1 cellular context compared by ENCODE assay signal in the genomic region with DNA sequence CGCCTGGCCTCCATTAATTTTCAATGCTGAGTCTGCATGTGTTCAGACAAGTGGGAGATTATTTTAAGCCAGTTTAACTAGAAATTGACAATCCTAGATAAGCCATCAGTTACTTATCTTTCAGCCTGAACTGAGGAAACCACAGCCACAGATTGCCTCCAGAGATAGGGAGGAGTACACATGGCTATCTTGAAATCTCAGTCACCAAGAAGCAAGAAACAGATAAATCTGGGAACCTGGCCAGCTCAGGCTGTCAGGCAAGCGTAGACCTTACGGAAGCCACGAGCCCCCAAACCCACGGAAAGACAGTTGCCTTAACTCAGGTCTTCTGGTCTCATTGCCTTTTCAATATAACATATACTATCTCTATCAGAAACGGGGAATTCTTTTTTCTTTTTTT.
TF ChIP-seq lines count a peak whose summit lies in the region.

No MANE protein-coding gene starts in this region.

TF ChIP-seq in IMR-90, 13 proteins besides CTCF, POLR2A, EP300 and RAD21:
- TF ChIP-seq CHD1 (IDR thresholded peaks at IDR 0.05; ENCODE audit: low read depth, low read length) (no peak), MXI1 (IDR thresholded peaks at IDR 0.05; ENCODE audit: borderline replicate concordance, low read depth, low read length) (no peak), MAFK (IDR thresholded peaks at IDR 0.05; ENCODE audit: low read depth, low read length) (no peak), NFE2L2 (IDR thresholded peaks at IDR 0.05; ENCODE audit: low read depth, low read length) (no peak), MAZ (IDR thresholded peaks at IDR 0.05; ENCODE audit: borderline replicate concordance, low read depth, low read length) (no peak), FOS (IDR thresholded peaks at IDR 0.05; ENCODE audit: low read depth, low read length) (no peak), BHLHE40 (IDR thresholded peaks at IDR 0.05; ENCODE audit: low read depth, low read length) (no peak), RFX5 (IDR thresholded peaks at IDR 0.05; ENCODE audit: low read depth, low read length) (no peak), ELK1 (IDR thresholded peaks at IDR 0.05; ENCODE audit: borderline replicate concordance, low read depth, low read length) (no peak), RCOR1 (IDR thresholded peaks at IDR 0.05; ENCODE audit: insufficient replicate concordance, low read length) (no peak), SMC3 (IDR thresholded peaks at IDR 0.05; ENCODE audit: low read depth, low read length) (no peak), CEBPB (IDR thresholded peaks at IDR 0.05; ENCODE audit: low read depth, low read length) (no peak)
